In the genomic region with DNA sequence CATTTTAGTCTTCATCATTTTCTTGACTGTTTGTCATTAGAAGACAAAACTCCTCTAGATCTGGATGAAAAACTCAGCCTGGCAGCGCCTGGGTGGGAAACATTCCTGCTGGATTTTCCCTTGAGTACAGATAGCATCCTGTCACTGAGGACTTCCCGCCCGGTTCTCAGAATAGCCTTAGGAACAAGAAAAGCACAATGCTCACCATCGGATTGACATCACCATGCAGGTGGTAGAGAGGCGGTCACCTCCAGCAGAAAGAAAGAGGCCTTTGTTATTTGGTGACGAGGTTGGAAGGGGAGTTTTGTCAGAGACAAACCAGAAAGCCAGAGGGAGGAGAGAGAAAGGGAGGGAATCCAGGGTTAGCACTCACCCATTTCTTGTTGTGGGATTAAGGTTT, we compare ENCODE assay signal across 22 cellular contexts. TPM values are rescaled to one million over a fixed set of nuclear protein-coding genes. Genes with fewer than 3 reads are reported as not detected.
DNase-seq lines count a peak whose midpoint lies in the region; ATAC-seq and TF ChIP-seq lines count a peak whose summit lies in the region.
"Had no signal": no experiment of that assay in that cellular context is flagged by ENCODE, and none has a peak within 500 bp of the region (broad histone marks: within the 10 kb centered on the region; RNA-seq: fewer than 3 reads in every experiment).

No MANE protein-coding gene starts in this region.

- H3K4me1 Mint-ChIP-seq in glutamatergic neuron (ENCODE audit: low read depth, unreplicated experiment) = no peaks in the 10 kb centered on the region
- no peaks in the 10 kb centered on the region for H3K4me1 Mint-ChIP-seq in CD4-positive, alpha-beta T cell (ENCODE audit: low read depth)

- H3K27me3 ChIP-seq in CD4-positive, alpha-beta T cell (ENCODE audit: control insufficient read depth, insufficient read depth, low read length) = peaks cover 31% of the 10 kb centered on the region
- no peaks in the 10 kb centered on the region for H3K27me3 ChIP-seq in WERI-Rb-1 (ENCODE audit: insufficient read depth, low read depth, severe bottlenecking)

- POLR2A ChIA-PET in CD4-positive, alpha-beta T cell (lab: Charles Lee) = no interaction called here

- TF ChIP-seq CTCF in glutamatergic neuron (IDR thresholded peaks at IDR 0.05; ENCODE audit: partially characterized antibody, unreplicated experiment) (no peak), WERI-Rb-1 (IDR thresholded peaks at IDR 0.05; ENCODE audit: low read depth, low read length) (no peak)
- no peak for TF ChIP-seq CTCF in CD4-positive, alpha-beta T cell (IDR thresholded peaks at IDR 0.05)

- no peak overlapping the region for H3K27ac Mint-ChIP-seq in glutamatergic neuron (ENCODE audit: unreplicated experiment)
- no peak overlapping the region for H3K27ac Mint-ChIP-seq in CD4-positive, alpha-beta T cell
- H3K27ac Mint-ChIP-seq: CD4-positive, alpha-beta memory T cell had no signal

- no peak for ATAC-seq in HG02981 (IDR thresholded peaks at IDR 0.05; ENCODE audit: unreplicated experiment)
- no peak for ATAC-seq in CD4-positive, alpha-beta T cell (ENCODE audit: poor library complexity)
- ATAC-seq: activated CD4-positive, CD25-positive, alpha-beta regulatory T cell treated with anti-CD3 and anti-CD28 coated beads, Interleukin-2, amount 50 U/mL, for 24 hours; foreskin keratinocyte; left lobe of liver had no signal

- H3K36me3 ChIP-seq in WERI-Rb-1 = no peaks in the 10 kb centered on the region
- H3K36me3 ChIP-seq: tibial artery had no signal

- peaks cover 34% of the 10 kb centered on the region for H3K36me3 Mint-ChIP-seq in glutamatergic neuron (ENCODE audit: unreplicated experiment)
- H3K36me3 Mint-ChIP-seq in CD4-positive, alpha-beta T cell (ENCODE audit: low read depth) = no peaks in the 10 kb centered on the region
- H3K36me3 Mint-ChIP-seq: CD4-positive, alpha-beta memory T cell had no signal

- peaks cover 9% of the 10 kb centered on the region for H3K27me3 Mint-ChIP-seq in glutamatergic neuron (ENCODE audit: unreplicated experiment)
- peaks cover 29% of the 10 kb centered on the region for H3K27me3 Mint-ChIP-seq in CD4-positive, alpha-beta T cell

- intact Hi-C loops in CD4-positive, alpha-beta T cell (cut with DNase I, micrococcal nuclease) = no loop called here

- CTCF ChIA-PET in CD4-positive, alpha-beta T cell (lab: Charles Lee) = no interaction called here

- DNase-seq in ELF-1 (ENCODE audit: low read depth, low spot score) (peak; percentile 80), RPMI7951 (ENCODE audit: low read depth) (peak; percentile 58), glutamatergic neuron (no peak), pons (ENCODE audit: low spot score) (peak; percentile 61), RPMI8226 (no peak), WERI-Rb-1 (no peak)
- DNase-seq in CD4-positive, alpha-beta T cell = no peak
- DNase-seq: activated CD8-positive, alpha-beta memory T cell treated with anti-CD3 and anti-CD28 coated beads for 24 hours; CD4-positive, alpha-beta memory T cell; DND-41; foreskin keratinocyte; NCI-H774; retina; T-helper 9 cell; tibial artery had no signal

- H3K4me3 ChIP-seq in WERI-Rb-1 (ENCODE audit: low read depth, low read length) = no peak overlapping the region
- H3K4me3 ChIP-seq: SK-N-MC, tibial artery had no signal

- H3K9me3 Mint-ChIP-seq in glutamatergic neuron (ENCODE audit: unreplicated experiment) = peaks cover 15% of the 10 kb centered on the region
- H3K9me3 Mint-ChIP-seq in CD4-positive, alpha-beta T cell = peaks cover 3% of the 10 kb centered on the region

- peaks cover 39% of the 10 kb centered on the region for H3K9me3 ChIP-seq in CD4-positive, alpha-beta T cell (ENCODE audit: control insufficient read depth, low read length)
- H3K9me3 ChIP-seq in WERI-Rb-1 (ENCODE audit: severe bottlenecking) = peaks cover 24% of the 10 kb centered on the region

- no peak overlapping the region for H3K27ac ChIP-seq in CD4-positive, alpha-beta T cell (ENCODE audit: low read depth, low read length)
- H3K27ac ChIP-seq in WERI-Rb-1 = no peak overlapping the region
- H3K27ac ChIP-seq: epithelial cell of prostate, tibial artery had no signal

- peak overlapping the region; percentile 30 for H3K4me3 Mint-ChIP-seq in glutamatergic neuron (ENCODE audit: unreplicated experiment)
- no peak overlapping the region for H3K4me3 Mint-ChIP-seq in CD4-positive, alpha-beta T cell

RNA-seq across cellular contexts. Expression of a gene that starts 39.8 kb away (rescaled TPM):
- 0.36 and 0.39 TPM in 2 replicates for total RNA-seq in RPMI7951 (2014; rRNA removed; shearing (Covaris generic))
- total RNA-seq in glutamatergic neuron (ENCODE audit: unreplicated experiment) = not detected
- total RNA-seq in CD4-positive, alpha-beta T cell = not detected
- total RNA-seq: CD4-positive, alpha-beta memory T cell; foreskin keratinocyte had no signal

RNA-seq across cellular contexts. Expression of a gene that starts 41.8 kb away (rescaled TPM):
- total RNA-seq in RPMI7951 (2014; rRNA removed; shearing (Covaris generic)) = not detected in 2 replicates
- not detected for total RNA-seq in glutamatergic neuron (ENCODE audit: unreplicated experiment)
- not detected for total RNA-seq in CD4-positive, alpha-beta T cell
- total RNA-seq: CD4-positive, alpha-beta memory T cell; dermis microvascular lymphatic vessel endothelial cell; foreskin keratinocyte; mucosa of gallbladder had no signal

Comparison
In these comparisons a context has a peak if more than half of its experiments do, and no peak if none do; other contexts are left out.
1. DNase-seq: peak in ELF-1 (single experiment), RPMI7951 (single experiment) and pons (single experiment); none in glutamatergic neuron (single experiment), RPMI8226 (single experiment), CD4-positive, alpha-beta T cell (0 of 10) and WERI-Rb-1 (single experiment).